9 cellular contexts compared by ENCODE assay signal in genomic region chr12:1553987-1554982, GRCh38. TPM values are rescaled to one million over a fixed set of nuclear protein-coding genes. Genes with fewer than 3 reads are reported as not detected.
DNase-seq lines count a peak whose midpoint lies in the region; ATAC-seq and TF ChIP-seq lines count a peak whose summit lies in the region.
"Had no signal": no experiment of that assay in that cellular context is flagged by ENCODE, and none has a peak within 500 bp of the region (broad histone marks: within the 10 kb centered on the region; RNA-seq: fewer than 3 reads in every experiment).

No MANE protein-coding gene starts in this region.

- intact Hi-C loops in heart left ventricle (cut with DNase I) = no loop called here

- H3K4me1 ChIP-seq in heart left ventricle = no peaks in the 10 kb centered on the region

- H3K27ac ChIP-seq in heart left ventricle = no peak overlapping the region

- TF ChIP-seq POLR2A in heart left ventricle (IDR thresholded peaks at IDR 0.05) = no peak

- no peak for TF ChIP-seq CTCF in heart left ventricle (IDR thresholded peaks at IDR 0.05)

- H3K9me3 ChIP-seq in heart left ventricle = peaks cover 0 to 5% (median 0%) of the 10 kb centered on the region in 12 donors

- H3K27me3 ChIP-seq in heart left ventricle = no peaks in the 10 kb centered on the region

- ATAC-seq in activated CD4-positive, CD25-positive, alpha-beta regulatory T cell treated with anti-CD3 and anti-CD28 coated beads, Interleukin-2, amount 50 U/mL, for 24 hours = peak; percentile 82 to 94
- ATAC-seq in GM21737 (IDR thresholded peaks at IDR 0.05; ENCODE audit: unreplicated experiment) (peak; percentile 92), HG03571 (IDR thresholded peaks at IDR 0.05; ENCODE audit: unreplicated experiment) (peak; percentile 94), heart left ventricle (no peak)

- H3K4me3 ChIP-seq in heart left ventricle = no peak overlapping the region

- no peak for DNase-seq in activated CD4-positive, CD25-positive, alpha-beta regulatory T cell (lab: John Stamatoyannopoulos, UW)
- DNase-seq in stimulated activated CD4-positive, alpha-beta T cell treated with anti-CD3 and anti-CD28 coated beads, TNF-alpha, amount 100 ng/mL, for 24 hours (ENCODE audit: low read depth in 3 of 3) = peak in 2 of 3 experiments; percentile 28 to 51
- DNase-seq in Kasumi-1 (lab: John Stamatoyannopoulos, UW) (no peak), heart left ventricle (no peak), NCI-H1417 treated with DMSO at 0.1 percent for 48 hours (lab: John Stamatoyannopoulos, UW) (no peak)
- DNase-seq: KG1 had no signal

- no peaks in the 10 kb centered on the region for H3K36me3 ChIP-seq in heart left ventricle

- WGBS in heart left ventricle, 4 donors = 83 to 88% (median 84%) methylated on average over 14 of the region's 14 CpGs

RNA-seq across cellular contexts. Expression of gene FBXL14, which starts 40.1 kb away (rescaled TPM):
- total RNA-seq in heart left ventricle = 10 to 100 TPM in 1 of 9 donors, 1 to 10 TPM in 8; 4.7 to 10.1 (median 8.4) TPM
- polyA plus RNA-seq in heart left ventricle = 1 to 10 TPM; 1.7 to 9.0 TPM

Comparison
In these comparisons a context has a peak if more than half of its experiments do, and no peak if none do; other contexts are left out.
1. ATAC-seq: peak in activated CD4-positive, CD25-positive, alpha-beta regulatory T cell treated with anti-CD3 and anti-CD28 coated beads, Interleukin-2, amount 50 U/mL, for 24 hours (2 of 2), GM21737 (single experiment) and HG03571 (single experiment); none in heart left ventricle (0 of 4).
2. DNase-seq: peak in stimulated activated CD4-positive, alpha-beta T cell treated with anti-CD3 and anti-CD28 coated beads, TNF-alpha, amount 100 ng/mL, for 24 hours (2 of 3); none in activated CD4-positive, CD25-positive, alpha-beta regulatory T cell (0 of 4), Kasumi-1 (0 of 2), heart left ventricle (0 of 5) and NCI-H1417 treated with DMSO at 0.1 percent for 48 hours (single experiment).